ENCODE assay signal across 1 cellular context in the genomic region with DNA sequence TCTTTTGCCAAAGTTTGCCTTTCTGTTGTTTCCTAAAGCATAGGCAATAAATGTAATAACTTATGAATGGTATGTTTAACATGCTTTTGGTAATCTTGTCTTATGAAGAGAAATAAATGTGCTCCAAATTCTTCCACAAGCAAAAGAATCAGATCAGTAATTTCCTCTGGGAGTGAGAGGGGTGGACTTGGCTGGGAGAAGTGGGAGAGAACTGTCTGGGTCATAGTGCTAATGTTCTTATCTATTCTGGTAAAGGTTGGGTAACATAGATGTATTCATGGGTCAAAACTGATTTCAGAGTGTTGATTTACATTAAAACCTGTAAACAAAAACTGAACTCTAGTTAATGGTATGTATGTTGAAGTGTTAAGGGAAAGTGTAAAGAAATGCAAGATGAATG.
TF ChIP-seq lines count a peak whose summit lies in the region.

No MANE protein-coding gene starts in this region.

TF ChIP-seq in liver, 16 proteins besides CTCF, POLR2A, EP300 and RAD21 (continued from another document):
- TF ChIP-seq FOXA1 (IDR thresholded peaks at IDR 0.05) (no peak), TAF1 (conservative IDR thresholded peaks at IDR 0.05) (no peak), HNF4G (IDR thresholded peaks at IDR 0.05) (no peak), RXRA (IDR thresholded peaks at IDR 0.05) (peak; percentile 63 to 65), GABPA (IDR thresholded peaks at IDR 0.05 in 1 of 2, conservative IDR thresholded peaks at IDR 0.05 in 1 of 2) (no peak), FOXA2 (IDR thresholded peaks at IDR 0.05) (peak; percentile 6), REST (IDR thresholded peaks at IDR 0.05) (no peak), YY1 (IDR thresholded peaks at IDR 0.05) (no peak), EGR1 (IDR thresholded peaks at IDR 0.05; ENCODE audit: low read depth in 2 of 2) (no peak), HNF4A (conservative IDR thresholded peaks at IDR 0.05) (peak; percentile 57 to 62)
- TF ChIP-seq, protein P1, sequence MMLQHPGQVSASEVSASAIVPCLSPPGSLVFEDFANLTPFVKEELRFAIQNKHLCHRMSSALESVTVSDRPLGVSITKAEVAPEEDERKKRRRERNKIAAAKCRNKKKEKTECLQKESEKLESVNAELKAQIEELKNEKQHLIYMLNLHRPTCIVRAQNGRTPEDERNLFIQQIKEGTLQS (IDR thresholded peaks at IDR 0.05): no peak
- TF ChIP-seq, protein P2, sequence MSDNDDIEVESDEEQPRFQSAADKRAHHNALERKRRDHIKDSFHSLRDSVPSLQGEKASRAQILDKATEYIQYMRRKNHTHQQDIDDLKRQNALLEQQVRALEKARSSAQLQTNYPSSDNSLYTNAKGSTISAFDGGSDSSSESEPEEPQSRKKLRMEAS (IDR thresholded peaks at IDR 0.05): no peak
TF ChIP-seq in liver: peak in this region for 5.
